Comparison of ENCODE assay signal across 20 cellular contexts in the genomic region with DNA sequence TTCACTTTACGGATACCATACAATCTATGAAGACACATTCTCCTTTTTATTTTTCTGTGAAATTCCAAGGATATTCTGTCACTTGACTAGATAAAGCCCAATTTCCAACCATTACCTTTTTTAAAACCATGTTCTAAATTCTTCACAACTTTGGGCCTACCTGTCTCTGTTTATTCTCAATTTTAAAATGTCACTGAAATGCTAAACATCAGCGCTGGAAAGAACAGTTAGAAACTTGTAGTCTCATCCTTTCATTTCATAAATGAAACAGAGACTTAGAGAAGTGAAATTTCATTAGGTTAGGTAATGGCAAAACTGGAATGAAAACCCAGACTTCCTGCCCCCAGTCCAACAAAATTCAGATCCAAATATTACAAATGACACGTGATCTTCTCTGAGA.
"Had no signal": no experiment of that assay in that cellular context is flagged by ENCODE, and none has a peak within 500 bp of the region (broad histone marks: within the 10 kb centered on the region; RNA-seq: fewer than 3 reads in every experiment).

No MANE protein-coding gene starts in this region.

- DNase-seq: KBM-7, NCI-H1092, NCI-H1105 treated with DMSO at 0.1 percent for 48 hours, NCI-H1417 treated with DMSO at 0.1 percent for 48 hours, NCI-H146, NCI-H1694 treated with DMSO at 0.1 percent for 48 hours, NCI-H1930, NCI-H2081, NCI-H2171, NCI-H226, NCI-H446, NCI-H510A, NCI-H524 treated with DMSO at 0.1 percent for 48 hours, NCI-H69, NCI-H774, Right ventricle myocardium superior, RPMI8226, SJCRH30, T-helper 1 cell had no signal

- H3K36me3 ChIP-seq: SJCRH30 had no signal

- H3K27me3 ChIP-seq: SJCRH30 had no signal

- H3K27ac ChIP-seq: SJCRH30 had no signal

- H3K4me3 ChIP-seq: SJCRH30 had no signal

- FAIRE-seq: RCC 7860 had no signal

- H3K9me3 ChIP-seq: SJCRH30 had no signal
